ENCODE assay signal across 8 cellular contexts in genomic region chr19:39969681-39970423, GRCh38. TPM values are rescaled to one million over a fixed set of nuclear protein-coding genes. Genes with fewer than 3 reads are reported as not detected.
DNase-seq lines count a peak whose midpoint lies in the region; ATAC-seq, FAIRE-seq and TF ChIP-seq lines count a peak whose summit lies in the region.

No MANE protein-coding gene starts in this region.

- peak overlapping the region; percentile 91 for H3K4me3 Mint-ChIP-seq in activated naive CD8-positive, alpha-beta T cell treated with anti-CD3 and anti-CD28 coated beads, Interleukin-2, amount 10 ng/mL, durations not matched to agents 7 days and 5 days

- peak overlapping the region; percentile 98 for H3K27ac Mint-ChIP-seq in activated naive CD8-positive, alpha-beta T cell treated with anti-CD3 and anti-CD28 coated beads, Interleukin-2, amount 10 ng/mL, durations not matched to agents 7 days and 5 days

- no peak for ATAC-seq in activated naive CD8-positive, alpha-beta T cell treated with anti-CD3 and anti-CD28 coated beads, Interleukin-2, amount 10 ng/mL, durations not matched to agents 7 days and 5 days (ENCODE audit: low read depth)
- ATAC-seq in sciatic nerve (no peak), HG03025 (IDR thresholded peaks at IDR 0.05; ENCODE audit: low FRiP score, unreplicated experiment) (no peak)

- H3K4me1 Mint-ChIP-seq in activated naive CD8-positive, alpha-beta T cell treated with anti-CD3 and anti-CD28 coated beads, Interleukin-2, amount 10 ng/mL, durations not matched to agents 7 days and 5 days, result peaks cover 36% of the 10 kb centered on the region

- H3K9me3 Mint-ChIP-seq in activated naive CD8-positive, alpha-beta T cell treated with anti-CD3 and anti-CD28 coated beads, Interleukin-2, amount 10 ng/mL, durations not matched to agents 7 days and 5 days, result no peaks in the 10 kb centered on the region

- peak overlapping the region; percentile 64 to 94 for H3K4me3 ChIP-seq in testis

- TF ChIP-seq CTCF in testis (IDR thresholded peaks at IDR 0.05), result no peak

- H3K9me3 ChIP-seq in testis, result no peaks in the 10 kb centered on the region

- TF ChIP-seq POLR2A in testis (IDR thresholded peaks at IDR 0.05) (no peak), GM12891 (IDR thresholded peaks at IDR 0.05; ENCODE audit: low read depth, low read length) (no peak)

- H3K27ac ChIP-seq in layer of hippocampus (ENCODE audit: low read depth, low read length) (peak overlapping the region; percentile 94), testis (peak overlapping the region; percentile 71 to 90)

- H3K36me3 Mint-ChIP-seq in activated naive CD8-positive, alpha-beta T cell treated with anti-CD3 and anti-CD28 coated beads, Interleukin-2, amount 10 ng/mL, durations not matched to agents 7 days and 5 days, result peaks cover 23% of the 10 kb centered on the region

- H3K4me1 ChIP-seq in testis, result peaks cover 9% of the 10 kb centered on the region

- POLR2A ChIA-PET in activated naive CD8-positive, alpha-beta T cell treated with anti-CD3 and anti-CD28 coated beads, Interleukin-2, amount 10 ng/mL, durations not matched to agents 7 days and 5 days (lab: Charles Lee), result interaction anchor here (0.6 to 4.6 kb wide), 18 partner anchors 7 to 196 kb away, joined by 3 to 80 read pairs (median 8); partner anchors contain the start of genes DYRK1B, FBL, ZNF546 and ZNF780A

- WGBS in testis, 2 donors, result 58 to 61% methylated on average over 13 of the region's 13 CpGs

- no peaks in the 10 kb centered on the region for H3K27me3 Mint-ChIP-seq in activated naive CD8-positive, alpha-beta T cell treated with anti-CD3 and anti-CD28 coated beads, Interleukin-2, amount 10 ng/mL, durations not matched to agents 7 days and 5 days

- no peak for FAIRE-seq in GM12891 (lab: Jason Lieb, UNC)

- H3K27me3 ChIP-seq in layer of hippocampus (ENCODE audit: control insufficient read depth, insufficient read depth, low read length) (no peaks in the 10 kb centered on the region), testis (no peaks in the 10 kb centered on the region)

- H3K36me3 ChIP-seq in testis (ENCODE audit: low read depth, missing control alignments), result no peaks in the 10 kb centered on the region

- intact Hi-C loops in testis (cut with DNase I; ENCODE audit: low total_unique reads) (loop anchor here (10.0 kb wide), 1 partner anchor 125 kb away; the partner anchor contains the start of gene FBL), sciatic nerve (cut with DNase I) (no loop called here)

- peak; percentile 67 for DNase-seq in activated CD8-positive, alpha-beta memory T cell treated with anti-CD3 and anti-CD28 coated beads for 24 hours
- no peak for DNase-seq in activated CD8-positive, alpha-beta memory T cell treated with anti-CD3 and anti-CD28 coated beads, Interleukin-2, amount 50 U/mL, for 48 hours
- peak; percentile 34 for DNase-seq in activated naive CD8-positive, alpha-beta T cell treated with anti-CD3 and anti-CD28 coated beads, Interleukin-2, amount 10 ng/mL, durations not matched to agents 7 days and 5 days
- no peak for DNase-seq in testis
- no peak for DNase-seq in sciatic nerve (ENCODE audit: low spot score)
- no peak for DNase-seq in GM12891 (ENCODE audit: insufficient read length, low spot score)

TF ChIP-seq in GM12891, 5 proteins besides CTCF, POLR2A, EP300 and RAD21:
- no peak for TF ChIP-seq POU2F2 (IDR thresholded peaks at IDR 0.05; ENCODE audit: low read depth, low read length)
- no peak for TF ChIP-seq SPI1 (IDR thresholded peaks at IDR 0.05; ENCODE audit: low read depth, low read length)
- TF ChIP-seq POLR2AphosphoS5 (IDR thresholded peaks at IDR 0.05; ENCODE audit: low read depth, low read length), result no peak
- no peak for TF ChIP-seq PAX5 (IDR thresholded peaks at IDR 0.05; ENCODE audit: insufficient read depth, low read length, severe bottlenecking)
- TF ChIP-seq TAF1 (IDR thresholded peaks at IDR 0.05; ENCODE audit: low read depth, low read length), result no peak

RNA-seq across cellular contexts. Expression of gene PSMC4, which starts 1.1 kb away (rescaled TPM):
- total RNA-seq in activated naive CD8-positive, alpha-beta T cell treated with anti-CD3 and anti-CD28 coated beads, Interleukin-2, amount 10 ng/mL, durations not matched to agents 7 days and 5 days, result 10 to 100 TPM; 81.9 to 84.5 TPM
- 10 to 100 TPM; 73.0 to 77.9 TPM for total RNA-seq in testis
- 114 TPM for polyA plus RNA-seq in testis (ENCODE audit: insufficient read depth, low read depth, low replicate concordance)
- 49.3 TPM for total RNA-seq in sciatic nerve
- polyA plus RNA-seq in GM12891 (2012; ENCODE audit: low read depth, missing spikeins), result 83.2 TPM

RNA-seq across cellular contexts. Expression of gene ZNF546, which starts 27.0 kb away (rescaled TPM):
- 1 to 10 TPM; 9.3 to 9.9 TPM for total RNA-seq in activated naive CD8-positive, alpha-beta T cell treated with anti-CD3 and anti-CD28 coated beads, Interleukin-2, amount 10 ng/mL, durations not matched to agents 7 days and 5 days
- total RNA-seq in testis, result 10 to 100 TPM; 19.6 to 21.7 TPM
- polyA plus RNA-seq in testis (ENCODE audit: insufficient read depth, low read depth, low replicate concordance), result 27.6 TPM
- total RNA-seq in sciatic nerve, result 14.3 TPM
- 1.0 TPM for polyA plus RNA-seq in GM12891 (2012; ENCODE audit: low read depth, missing spikeins)

RNA-seq across cellular contexts. Expression of gene FCGBP, which starts 35.4 kb away (rescaled TPM):
- total RNA-seq in activated naive CD8-positive, alpha-beta T cell treated with anti-CD3 and anti-CD28 coated beads, Interleukin-2, amount 10 ng/mL, durations not matched to agents 7 days and 5 days, result 10 to 100 TPM; 13.1 to 14.0 TPM
- 10 to 100 TPM; 15.9 to 18.8 TPM for total RNA-seq in testis
- polyA plus RNA-seq in testis (ENCODE audit: insufficient read depth, low read depth, low replicate concordance), result 6.7 TPM
- total RNA-seq in sciatic nerve, result 83.1 TPM
- polyA plus RNA-seq in GM12891 (2012; ENCODE audit: low read depth, missing spikeins), result 0.72 TPM

Comparison
In these comparisons a context has a peak if more than half of its experiments do, and no peak if none do; other contexts are left out.
1. DNase-seq: peak in activated CD8-positive, alpha-beta memory T cell treated with anti-CD3 and anti-CD28 coated beads for 24 hours (single experiment) and activated naive CD8-positive, alpha-beta T cell treated with anti-CD3 and anti-CD28 coated beads, Interleukin-2, amount 10 ng/mL, durations not matched to agents 7 days and 5 days (single experiment); none in activated CD8-positive, alpha-beta memory T cell treated with anti-CD3 and anti-CD28 coated beads, Interleukin-2, amount 50 U/mL, for 48 hours (single experiment), testis (single experiment), sciatic nerve (single experiment) and GM12891 (single experiment).